In the genomic region with DNA sequence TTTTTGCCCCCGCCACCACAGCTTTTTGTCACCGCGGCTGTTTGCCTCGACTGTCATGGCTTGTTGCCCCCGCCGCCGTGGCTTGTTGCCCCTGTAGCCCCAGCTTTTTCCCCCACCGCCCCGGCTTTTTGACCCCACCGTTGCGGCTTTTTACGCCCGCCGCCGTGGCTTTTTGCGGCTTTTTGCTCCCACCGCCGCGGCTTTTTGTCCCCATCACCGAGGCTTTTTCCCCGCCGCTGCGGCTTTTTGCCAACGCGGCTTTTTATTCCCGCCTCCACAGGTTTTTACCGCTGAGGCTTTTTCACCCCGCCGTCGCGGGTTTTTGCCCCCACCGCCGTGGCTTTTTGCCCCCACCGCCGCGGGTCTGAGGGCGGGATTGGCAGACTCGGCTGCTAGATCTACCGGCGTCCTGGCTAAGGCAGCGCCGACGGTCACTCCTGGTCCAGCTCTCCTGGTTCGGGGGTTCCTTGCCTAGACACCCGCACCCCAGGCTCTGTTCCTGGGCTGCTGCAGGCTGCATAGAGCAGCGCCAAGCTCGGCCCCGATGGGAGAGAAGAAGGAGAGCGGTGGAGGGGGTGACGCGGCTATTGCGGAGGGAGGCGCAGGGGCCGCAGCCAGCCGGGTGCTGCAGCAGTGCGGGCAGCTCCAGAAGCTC, we compare ENCODE assay signal across 21 cellular contexts.
"Had no signal": no experiment of that assay in that cellular context is flagged by ENCODE, and none has a peak within 500 bp of the region (broad histone marks: within the 10 kb centered on the region; RNA-seq: fewer than 3 reads in every experiment).

No MANE protein-coding gene starts in this region.

- H3K36me3 ChIP-seq: heart left ventricle, suprapubic skin, thyroid gland, vagina had no signal

- H3K79me2 ChIP-seq: parathyroid adenoma had no signal

- ATAC-seq: heart left ventricle; left lobe of liver; psoas muscle; stimulated activated naive CD8-positive, alpha-beta T cell treated with anti-CD3 and anti-CD28 coated beads, Interleukin-15, Interleukin-2, amounts not matched to agents 100 U/mL and 50 U/mL, for 24 hours had no signal

- H3K4me1 Mint-ChIP-seq: nephron had no signal

- H3K4me1 ChIP-seq: heart left ventricle, parathyroid adenoma, psoas muscle, suprapubic skin, thyroid gland, vagina had no signal

- H3K27me3 Mint-ChIP-seq: type B pancreatic cell had no signal

- H3K9ac ChIP-seq: parathyroid adenoma had no signal

- H3K9me3 ChIP-seq: psoas muscle, thyroid gland, vagina had no signal

- H3K36me3 Mint-ChIP-seq: type B pancreatic cell had no signal

- H3K4me3 ChIP-seq: dorsolateral prefrontal cortex, heart left ventricle, psoas muscle, suprapubic skin, thyroid gland, vagina had no signal

- H2AFZ ChIP-seq: parathyroid adenoma had no signal

- DNase-seq: cortex of kidney; effector CD8-positive, alpha-beta T cell; foreskin melanocyte; hippocampal formation; kidney glomerular epithelial cell; mammary epithelial cell; occipital lobe; retina; small intestine; stimulated activated CD4-positive, alpha-beta T cell treated with anti-CD3 and anti-CD28 coated beads, Interleukin-2, amount 100 ng/mL, for 48 hours; stimulated activated naive CD8-positive, alpha-beta T cell treated with anti-CD3 and anti-CD28 coated beads, Interleukin-15, Interleukin-2, amounts not matched to agents 100 U/mL and 50 U/mL, for 24 hours; thyroid gland had no signal

- H3K27ac Mint-ChIP-seq: nephron, type B pancreatic cell had no signal

- H3K4me3 Mint-ChIP-seq: nephron, type B pancreatic cell had no signal

- H3K27ac ChIP-seq: dorsolateral prefrontal cortex, heart left ventricle, parathyroid adenoma, psoas muscle, suprapubic skin, thyroid gland, vagina had no signal

- H3K27me3 ChIP-seq: heart left ventricle, suprapubic skin, thyroid gland, vagina had no signal
